In genomic region chr10:33129987-33130386, GRCh38 we compare ENCODE assay signal across 13 cellular contexts.
DNase-seq lines count a peak whose midpoint lies in the region; ATAC-seq, FAIRE-seq and TF ChIP-seq lines count a peak whose summit lies in the region.
"Had no signal": no experiment of that assay in that cellular context is flagged by ENCODE, and none has a peak within 500 bp of the region (broad histone marks: within the 10 kb centered on the region; RNA-seq: fewer than 3 reads in every experiment).

No MANE protein-coding gene starts in this region.

- TF ChIP-seq CTCF in left ventricle myocardium inferior (IDR thresholded peaks at IDR 0.05; ENCODE audit: borderline replicate concordance) (no peak), glutamatergic neuron (IDR thresholded peaks at IDR 0.05; ENCODE audit: partially characterized antibody, unreplicated experiment) (no peak)

- no peak overlapping the region for H3K4me3 ChIP-seq in left ventricle myocardium inferior

- H3K9me3 Mint-ChIP-seq in activated CD4-positive, alpha-beta memory T cell treated with anti-CD3 and anti-CD28 coated beads, Interleukin-2, amount 10 ng/mL, durations not matched to agents 7 days and 5 days: peaks cover 5% of the 10 kb centered on the region
- peaks cover 2% of the 10 kb centered on the region for H3K9me3 Mint-ChIP-seq in glutamatergic neuron (ENCODE audit: unreplicated experiment)

- POLR2A ChIA-PET in activated CD4-positive, alpha-beta memory T cell treated with anti-CD3 and anti-CD28 coated beads, Interleukin-2, amount 10 ng/mL, durations not matched to agents 7 days and 5 days (lab: Charles Lee): interaction anchor here (0.7 to 18.0 kb wide), 5 partner anchors 10 to 27 kb away, joined by 3 to 408 read pairs (median 4); no protein-coding TSS in a partner anchor

- no peaks in the 10 kb centered on the region for H3K36me3 ChIP-seq in left ventricle myocardium inferior

- intact Hi-C loops in left ventricle myocardium inferior (cut with micrococcal nuclease) (no loop called here), left ventricle myocardium superior (cut with micrococcal nuclease) (no loop called here)

- FAIRE-seq in urothelium cell line (lab: Jason Lieb, UNC): no peak

- peaks cover 31% of the 10 kb centered on the region for H3K36me3 Mint-ChIP-seq in activated CD4-positive, alpha-beta memory T cell treated with anti-CD3 and anti-CD28 coated beads, Interleukin-2, amount 10 ng/mL, durations not matched to agents 7 days and 5 days (ENCODE audit: low read depth)
- H3K36me3 Mint-ChIP-seq in glutamatergic neuron (ENCODE audit: unreplicated experiment): peaks cover 6% of the 10 kb centered on the region
- H3K36me3 Mint-ChIP-seq: type B pancreatic cell had no signal

- DNase-seq in left ventricle myocardium inferior (no peak), left ventricle myocardium superior (no peak), glutamatergic neuron (peak; percentile 25), urothelium cell line (ENCODE audit: low spot score) (peak; percentile 45), ACHN (no peak), cortex of kidney (lab: John Stamatoyannopoulos, UW) (no peak), NCI-H82 (lab: John Stamatoyannopoulos, UW) (no peak)
- DNase-seq in activated CD4-positive, alpha-beta memory T cell treated with anti-CD3 and anti-CD28 coated beads, Interleukin-2, amount 10 ng/mL, durations not matched to agents 7 days and 5 days: no peak
- DNase-seq: activated CD4-positive, alpha-beta T cell treated with anti-CD3 and anti-CD28 coated beads for 1 hour; activated naive CD4-positive, alpha-beta T cell treated with Interleukin-2 at 50 U/mL for 16 hours; C1 segment of cervical spinal cord; NCI-H748 treated with DMSO at 0.1 percent for 48 hours had no signal

- H3K27ac Mint-ChIP-seq in activated CD4-positive, alpha-beta memory T cell treated with anti-CD3 and anti-CD28 coated beads, Interleukin-2, amount 10 ng/mL, durations not matched to agents 7 days and 5 days: peak overlapping the region; percentile 61
- H3K27ac Mint-ChIP-seq in glutamatergic neuron (ENCODE audit: unreplicated experiment): peak overlapping the region; percentile 86
- H3K27ac Mint-ChIP-seq: type B pancreatic cell had no signal

- no peaks in the 10 kb centered on the region for H3K27me3 Mint-ChIP-seq in activated CD4-positive, alpha-beta memory T cell treated with anti-CD3 and anti-CD28 coated beads, Interleukin-2, amount 10 ng/mL, durations not matched to agents 7 days and 5 days
- H3K27me3 Mint-ChIP-seq in glutamatergic neuron (ENCODE audit: unreplicated experiment): no peaks in the 10 kb centered on the region
- H3K27me3 Mint-ChIP-seq: type B pancreatic cell had no signal

- peaks cover 90% of the 10 kb centered on the region for H3K4me1 Mint-ChIP-seq in activated CD4-positive, alpha-beta memory T cell treated with anti-CD3 and anti-CD28 coated beads, Interleukin-2, amount 10 ng/mL, durations not matched to agents 7 days and 5 days
- peaks cover 13% of the 10 kb centered on the region for H3K4me1 Mint-ChIP-seq in glutamatergic neuron (ENCODE audit: low read depth, unreplicated experiment)

- peaks cover 46% of the 10 kb centered on the region for H3K4me1 ChIP-seq in left ventricle myocardium inferior

- no peak overlapping the region for H3K4me3 Mint-ChIP-seq in activated CD4-positive, alpha-beta memory T cell treated with anti-CD3 and anti-CD28 coated beads, Interleukin-2, amount 10 ng/mL, durations not matched to agents 7 days and 5 days
- no peak overlapping the region for H3K4me3 Mint-ChIP-seq in glutamatergic neuron (ENCODE audit: unreplicated experiment)
- H3K4me3 Mint-ChIP-seq: type B pancreatic cell had no signal

- in situ Hi-C loops in ACHN (cut with HindIII; ENCODE audit: low pct_ligation_motif_present, low pct_unique_long_range_greater_than_20kb, low sequenced_read_pairs): no loop called here

- H3K27me3 ChIP-seq in left ventricle myocardium inferior (ENCODE audit: low read depth): no peaks in the 10 kb centered on the region

- H3K27ac ChIP-seq in left ventricle myocardium inferior (replicated peaks): peak overlapping the region; percentile 82

- no peaks in the 10 kb centered on the region for H3K9me3 ChIP-seq in left ventricle myocardium inferior (replicated peaks)

- CTCF ChIA-PET in activated CD4-positive, alpha-beta memory T cell treated with anti-CD3 and anti-CD28 coated beads, Interleukin-2, amount 10 ng/mL, durations not matched to agents 7 days and 5 days (lab: Charles Lee): interaction anchor here (0.6 to 3.0 kb wide), 4 partner anchors 9 to 257 kb away, joined by 3 to 13 read pairs (median 6); no protein-coding TSS in a partner anchor

- no peak for ATAC-seq in left ventricle myocardium superior

Comparison
In these comparisons a context has a peak if more than half of its experiments do, and no peak if none do; other contexts are left out.
1. DNase-seq: peak in glutamatergic neuron (single experiment) and urothelium cell line (single experiment); none in left ventricle myocardium inferior (single experiment), left ventricle myocardium superior (single experiment), activated CD4-positive, alpha-beta memory T cell treated with anti-CD3 and anti-CD28 coated beads, Interleukin-2, amount 10 ng/mL, durations not matched to agents 7 days and 5 days (single experiment), ACHN (single experiment), cortex of kidney (single experiment) and NCI-H82 (single experiment).